Comparison of ENCODE assay signal across 24 cellular contexts in genomic region chr4:16439771-16440170, GRCh38.
"Had no signal": no experiment of that assay in that cellular context is flagged by ENCODE, and none has a peak within 500 bp of the region (broad histone marks: within the 10 kb centered on the region; RNA-seq: fewer than 3 reads in every experiment).

No MANE protein-coding gene starts in this region.

- H3K4me3 ChIP-seq: body of pancreas, K562, Peyer's patch had no signal

- DNase-seq: activated CD4-positive, alpha-beta T cell treated with anti-CD3 and anti-CD28 coated beads for 48 hours; activated CD4-positive, alpha-beta T cell treated with anti-CD3 and anti-CD28 coated beads, Interleukin-2, amount 50 U/mL, for 4 hours; activated CD4-positive, CD25-positive, alpha-beta regulatory T cell treated with anti-CD3 and anti-CD28 coated beads, Interleukin-2, amount 50 U/mL, for 72 hours; activated CD8-positive, alpha-beta memory T cell treated with anti-CD3 and anti-CD28 coated beads, Interleukin-2, amount 50 U/mL, for 48 hours; activated CD8-positive, alpha-beta T cell treated with anti-CD3 and anti-CD28 coated beads, Interleukin-2, amount 10 ng/mL, durations not matched to agents 7 days and 5 days; activated naive CD4-positive, alpha-beta T cell treated with anti-CD3 and anti-CD28 coated beads, Interleukin-2, amount 50 U/mL, for 16 hours; activated T-cell treated with anti-CD3 and anti-CD28 coated beads, Interleukin-2, amount 50 U/mL, for 1 hour; aorta; body of pancreas; Karpas-422; MM.1S; NCI-H1105 treated with DMSO at 0.1 percent for 48 hours; NCI-H1436 treated with DMSO at 0.1 percent for 48 hours; NCI-H187; NCI-H2081; NCI-H510A treated with DMSO at 0.1 percent for 48 hours; NCI-H69; NK-92 treated with Interleukin-12 subunit alpha and Interleukin-12 subunit beta, amount 100 ng/mL, for 24 hours; Peyer's patch; SHP77 treated with DMSO at 0.1 percent for 48 hours had no signal

- H3K4me3 Mint-ChIP-seq: activated CD8-positive, alpha-beta T cell treated with anti-CD3 and anti-CD28 coated beads, Interleukin-2, amount 10 ng/mL, durations not matched to agents 7 days and 5 days; T-helper 1 cell treated with Interleukin-12 subunit alpha and Interleukin-12 subunit beta and Interleukin-4 antibody, amounts not matched to agents 30 μg/mL and 1 μg/mL, for 36 hours; WTC11 had no signal

- ATAC-seq: activated CD8-positive, alpha-beta T cell treated with anti-CD3 and anti-CD28 coated beads, Interleukin-2, amount 10 ng/mL, durations not matched to agents 7 days and 5 days; body of pancreas; K562; WTC11 had no signal

- H3K4me1 ChIP-seq: body of pancreas, Peyer's patch had no signal

- H3K36me3 ChIP-seq: Peyer's patch had no signal

- H3K9me3 ChIP-seq: Peyer's patch had no signal

- H3K27ac Mint-ChIP-seq: activated CD8-positive, alpha-beta T cell treated with anti-CD3 and anti-CD28 coated beads, Interleukin-2, amount 10 ng/mL, durations not matched to agents 7 days and 5 days; T-helper 1 cell treated with Interleukin-12 subunit alpha and Interleukin-12 subunit beta and Interleukin-4 antibody, amounts not matched to agents 30 μg/mL and 1 μg/mL, for 36 hours; WTC11 had no signal

- H3K27me3 ChIP-seq: body of pancreas, Peyer's patch had no signal

- H3K27ac ChIP-seq: body of pancreas, Peyer's patch, RWPE1 had no signal
